15 cellular contexts compared by ENCODE assay signal in the genomic region with DNA sequence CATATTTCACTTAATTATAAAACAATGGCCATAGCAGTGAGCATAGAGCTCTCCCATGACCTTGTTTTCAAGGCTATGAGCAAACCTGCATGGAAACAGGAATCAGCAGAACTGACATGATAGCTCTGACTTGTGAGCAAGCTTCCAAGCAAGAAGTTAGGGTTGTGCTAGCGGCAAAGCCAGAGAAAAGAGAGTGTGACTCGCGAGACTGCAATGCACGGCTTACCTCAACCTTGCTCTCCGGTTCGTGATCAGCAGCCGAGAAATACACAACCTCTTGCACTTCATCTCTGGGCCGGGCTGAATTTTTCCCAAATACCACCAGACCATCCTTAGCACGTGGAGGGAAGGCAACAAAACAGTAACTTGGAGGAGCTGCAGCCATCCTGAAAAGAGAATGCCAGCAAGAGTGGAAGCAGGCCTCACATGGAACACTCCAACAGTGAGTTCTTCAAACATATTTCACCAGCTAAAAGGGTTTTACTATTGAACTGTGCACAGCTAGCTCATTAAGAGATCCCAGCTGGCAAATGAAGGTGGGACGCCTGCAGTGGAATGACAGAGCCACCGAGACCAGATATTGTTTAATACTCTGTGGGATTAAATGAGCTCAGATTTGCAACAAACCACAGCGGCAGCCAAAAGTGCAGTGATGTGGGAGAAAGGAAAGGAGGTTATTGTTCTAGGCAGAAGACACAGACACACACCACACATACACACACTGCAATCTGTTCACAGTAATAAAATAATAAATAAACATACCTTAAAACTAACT. TPM values are rescaled to one million over a fixed set of nuclear protein-coding genes. Genes with fewer than 3 reads are reported as not detected.
A peak's percentile ranks its signal among the peaks of the same experiment; 100 is the strongest.
DNase-seq lines count a peak whose midpoint lies in the region; ATAC-seq, FAIRE-seq and TF ChIP-seq lines count a peak whose summit lies in the region.
"Had no signal": no experiment of that assay in that cellular context is flagged by ENCODE, and none has a peak within 500 bp of the region (broad histone marks: within the 10 kb centered on the region; RNA-seq: fewer than 3 reads in every experiment).

No MANE protein-coding gene starts in this region.

- no peak overlapping the region for H4K91ac ChIP-seq in trophoblast cell (ENCODE audit: low read depth, low read length)

- H3K4me3 ChIP-seq in fibroblast of pulmonary artery (replicated peaks; ENCODE audit: low read depth, low read length) = no peak overlapping the region
- H3K4me3 ChIP-seq in trophoblast cell (ENCODE audit: low read depth, low read length) = no peak overlapping the region
- H3K4me3 ChIP-seq: GM23248, hepatocyte, SJCRH30 had no signal

- no peaks in the 10 kb centered on the region for H3K36me3 ChIP-seq in trophoblast cell (ENCODE audit: control insufficient read depth in 1 of 2, insufficient read depth in 2 of 2, low read length in 2 of 2)

- TF ChIP-seq CTCF in fibroblast of pulmonary artery (IDR thresholded peaks at IDR 0.05; ENCODE audit: low read length, missing control alignments) = no peak

- H2AFZ ChIP-seq in trophoblast cell (ENCODE audit: insufficient read depth, low read length, poor library complexity) = no peak overlapping the region
- H2AFZ ChIP-seq: GM23248, hepatocyte had no signal

- H3K4ac ChIP-seq in trophoblast cell (ENCODE audit: low read depth, low read length) = no peak overlapping the region

- peak; percentile 70 for FAIRE-seq in H54 (lab: Jason Lieb, UNC)

- H3K23ac ChIP-seq in trophoblast cell (ENCODE audit: low read length) = no peak overlapping the region

- ATAC-seq in HG02588 (IDR thresholded peaks at IDR 0.05; ENCODE audit: unreplicated experiment) = no peak
- ATAC-seq: activated CD4-positive, CD25-positive, alpha-beta regulatory T cell treated with anti-CD3 and anti-CD28 coated beads, Interleukin-2, amount 50 U/mL, for 24 hours; activated T-helper 17 cell treated with anti-CD3 and anti-CD28 coated beads, Interleukin-2, amount 50 U/mL, for 72 hours had no signal

- no peak overlapping the region for H2BK12ac ChIP-seq in trophoblast cell (ENCODE audit: low read length)

- H2BK5ac ChIP-seq in trophoblast cell (ENCODE audit: low read depth, low read length, poor library complexity) = no peak overlapping the region

- H4K12ac ChIP-seq in trophoblast cell (ENCODE audit: low read depth, low read length) = no peak overlapping the region

- no peak overlapping the region for H4K8ac ChIP-seq in trophoblast cell (ENCODE audit: low read depth, low read length)

- no peak overlapping the region for H3K9ac ChIP-seq in trophoblast cell (ENCODE audit: low read length)
- H3K9ac ChIP-seq: GM23248 had no signal

- H3K27me3 ChIP-seq in trophoblast cell (ENCODE audit: insufficient read depth, low read length) = no peaks in the 10 kb centered on the region
- H3K27me3 ChIP-seq: hepatocyte, SJCRH30 had no signal

- H3K14ac ChIP-seq in trophoblast cell (ENCODE audit: low read length) = no peak overlapping the region

- H2BK120ac ChIP-seq in trophoblast cell (ENCODE audit: insufficient read depth, low read length, poor library complexity) = no peak overlapping the region

- TF ChIP-seq POLR2A in H54 (IDR thresholded peaks at IDR 0.05; ENCODE audit: low read depth, low read length) = no peak

- H2AK5ac ChIP-seq in trophoblast cell (ENCODE audit: low read length) = no peak overlapping the region

- H3K79me2 ChIP-seq in trophoblast cell (ENCODE audit: control insufficient read depth, insufficient read depth, low read length, poor library complexity) = no peaks in the 10 kb centered on the region

- WGBS in trophoblast cell (ENCODE audit: extremely low coverage, insufficient coverage, insufficient read length) = no CpG with 5 or more reads among the region's 12 CpGs

- H3K4me2 ChIP-seq in trophoblast cell (ENCODE audit: low read length) = peak overlapping the region; percentile 2
- H3K4me2 ChIP-seq: hepatocyte had no signal

- DNase-seq in H54 (ENCODE audit: insufficient read length, low spot score) = peak; percentile 66
- DNase-seq in T1000 (lab: John Stamatoyannopoulos, UW) = peak; percentile 8
- peak; percentile 74 for DNase-seq in fibroblast of pulmonary artery (ENCODE audit: low read depth)
- no peak for DNase-seq in trophoblast cell
- no peak for DNase-seq in NCI-H2029 (lab: John Stamatoyannopoulos, UW)
- DNase-seq in NK-92 (lab: John Stamatoyannopoulos, UW; ENCODE audit: unreplicated experiment) = no peak
- no peak for DNase-seq in GM19238 (ENCODE audit: insufficient read length, low spot score)
- DNase-seq: CD4-positive, alpha-beta memory T cell; GM23248; NCI-H446 treated with DMSO at 0.1 percent for 48 hours; SJCRH30 had no signal

- no peak overlapping the region for H3K27ac ChIP-seq in trophoblast cell (ENCODE audit: low read depth, low read length)
- H3K27ac ChIP-seq: GM23248, hepatocyte, SJCRH30 had no signal

- no peak overlapping the region for H3K18ac ChIP-seq in trophoblast cell (ENCODE audit: low read length)

- peaks cover 0 to 2% of the 10 kb centered on the region in 2 experiments for H3K4me1 ChIP-seq in trophoblast cell (ENCODE audit: control insufficient read depth in 1 of 2, insufficient read depth in 2 of 2, low read length in 2 of 2)
- H3K4me1 ChIP-seq: SJCRH30 had no signal

- H3K9me3 ChIP-seq in trophoblast cell (ENCODE audit: insufficient read depth, low read depth, low read length) = no peaks in the 10 kb centered on the region
- H3K9me3 ChIP-seq: SJCRH30 had no signal

- H3K79me1 ChIP-seq in trophoblast cell (ENCODE audit: low read length) = no peaks in the 10 kb centered on the region

RNA-seq across cellular contexts. Expression of a gene that starts 20.7 kb away (rescaled TPM):
- polyA plus RNA-seq in trophoblast cell (2013) = 44.0 and 47.0 TPM in 2 replicates

RNA-seq across cellular contexts. Expression of a gene that starts 57.6 kb away (rescaled TPM):
- polyA plus RNA-seq in trophoblast cell (2013) = 41.6 and 44.7 TPM in 2 replicates

RNA-seq across cellular contexts. Expression of a gene that starts 59.3 kb away (rescaled TPM):
- 18.2 and 18.6 TPM in 2 replicates for polyA plus RNA-seq in trophoblast cell (2013)

Comparison
In these comparisons a context has a peak if more than half of its experiments do, and no peak if none do; other contexts are left out.
1. DNase-seq: peak in H54 (single experiment), T1000 (single experiment) and fibroblast of pulmonary artery (single experiment); none in trophoblast cell (0 of 2), NCI-H2029 (single experiment), NK-92 (single experiment) and GM19238 (single experiment).